Comparison of ENCODE assay signal across 15 cellular contexts in genomic region chr2:8462899-8463648, GRCh38.
"Had no signal": no experiment of that assay in that cellular context is flagged by ENCODE, and none has a peak within 500 bp of the region (broad histone marks: within the 10 kb centered on the region; RNA-seq: fewer than 3 reads in every experiment).

No MANE protein-coding gene starts in this region.

- H3K27ac Mint-ChIP-seq: activated naive CD8-positive, alpha-beta T cell; activated T-cell treated with anti-CD3 and anti-CD28 coated beads, Interleukin-2, amount 50 U/mL, for 72 hours had no signal

- H3K4me1 Mint-ChIP-seq: neural crest cell had no signal

- H3K4me1 ChIP-seq: psoas muscle had no signal

- H3K27ac ChIP-seq: esophagus squamous epithelium, psoas muscle, upper lobe of left lung had no signal

- H3K4me3 Mint-ChIP-seq: activated naive CD8-positive, alpha-beta T cell; activated T-cell treated with anti-CD3 and anti-CD28 coated beads, Interleukin-2, amount 50 U/mL, for 72 hours; neural crest cell had no signal

- ATAC-seq: activated T-cell treated with anti-CD3 and anti-CD28 coated beads, Interleukin-2, amount 50 U/mL, for 72 hours had no signal

- H3K36me3 ChIP-seq: esophagus squamous epithelium, upper lobe of left lung had no signal

- H3K27me3 ChIP-seq: upper lobe of left lung had no signal

- H3K9me3 ChIP-seq: esophagus squamous epithelium, psoas muscle, upper lobe of left lung had no signal

- DNase-seq: activated CD4-positive, alpha-beta T cell treated with anti-CD3 and anti-CD28 coated beads, Interleukin-2, amount 50 U/mL, for 1 hour; activated gamma-delta T cell treated with Interleukin-2 at 50 U/mL for 16 hours; activated T-cell treated with anti-CD3 and anti-CD28 coated beads, Interleukin-2, amount 50 U/mL, for 72 hours; amniotic stem cell; caudate nucleus; esophagus squamous epithelium; foreskin fibroblast; hippocampal formation; kidney; psoas muscle; stimulated activated CD4-positive, alpha-beta T cell treated with anti-CD3 and anti-CD28 coated beads, Interleukin-2, amount 100 ng/mL, for 48 hours; stimulated activated naive CD4-positive, alpha-beta T cell; upper lobe of left lung had no signal

- H3K4me3 ChIP-seq: esophagus squamous epithelium, psoas muscle, upper lobe of left lung had no signal

- H3K9me3 Mint-ChIP-seq: activated T-cell treated with anti-CD3 and anti-CD28 coated beads, Interleukin-2, amount 50 U/mL, for 72 hours had no signal
